In the genomic region with DNA sequence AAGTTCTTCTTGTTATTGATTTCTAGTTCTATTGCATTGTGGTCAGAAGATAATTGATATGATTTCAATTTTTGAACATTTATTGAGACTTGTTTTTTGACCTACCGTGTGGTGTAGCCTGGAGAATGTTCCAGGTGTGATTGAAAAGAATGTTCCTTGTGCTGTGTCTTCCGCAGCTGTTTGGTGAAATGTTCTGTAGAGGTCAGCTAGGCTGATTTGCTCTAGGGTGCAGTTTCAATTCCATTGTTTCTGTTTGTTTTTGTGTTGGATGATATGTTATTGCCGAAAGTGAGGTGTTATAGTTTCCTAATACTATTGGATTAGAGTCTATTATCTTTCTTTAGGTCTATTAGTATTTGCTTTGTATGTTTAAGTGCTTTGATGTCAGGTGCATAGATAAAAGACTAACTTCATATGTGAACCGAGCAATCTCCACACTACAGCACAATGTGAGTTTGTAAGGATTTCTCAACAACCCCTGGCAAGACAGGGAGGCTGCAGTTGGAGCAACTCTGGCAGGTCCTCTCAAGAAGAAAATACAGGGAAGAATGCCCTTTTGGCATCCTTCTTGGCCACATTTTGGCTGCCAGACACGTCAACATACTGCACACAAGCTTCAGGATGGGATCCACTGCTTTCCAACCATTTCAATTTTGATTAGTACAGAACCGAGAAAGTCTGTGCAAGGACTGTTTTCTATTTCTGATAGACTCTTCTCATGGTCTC, we compare ENCODE assay signal across 28 cellular contexts.
"Had no signal": no experiment of that assay in that cellular context is flagged by ENCODE, and none has a peak within 500 bp of the region (broad histone marks: within the 10 kb centered on the region; RNA-seq: fewer than 3 reads in every experiment).

No MANE protein-coding gene starts in this region.

- ATAC-seq: left lobe of liver; lower lobe of right lung; natural killer cell; sciatic nerve; stimulated activated effector memory CD8-positive, alpha-beta T cell treated with anti-CD3 and anti-CD28 coated beads, Interleukin-12 subunit alpha, Interleukin-12 subunit beta, amount 100 ng/mL, for 72 hours; upper lobe of right lung had no signal

- H3K4me3 ChIP-seq: lower lobe of right lung, ovary, right atrium auricular region, skin epidermis, suprapubic skin, thoracic aorta, tibial artery, upper lobe of right lung had no signal

- H3K9me3 ChIP-seq: lower lobe of right lung, ovary, right atrium auricular region, suprapubic skin, thoracic aorta, tibial artery, upper lobe of right lung had no signal

- H3K9me3 Mint-ChIP-seq: nephron progenitor cell had no signal

- H3K27ac ChIP-seq: lower lobe of right lung, ovary, right atrium auricular region, skin epidermis, suprapubic skin, thoracic aorta, tibial artery, upper lobe of right lung had no signal

- H3K4me1 ChIP-seq: lower lobe of right lung, right atrium auricular region, suprapubic skin, tibial artery, upper lobe of right lung had no signal

- H3K36me3 ChIP-seq: lower lobe of right lung, ovary, right atrium auricular region, suprapubic skin, thoracic aorta, tibial artery, upper lobe of right lung had no signal

- H3K27me3 ChIP-seq: ovary, right atrium auricular region, suprapubic skin, tibial artery, upper lobe of right lung had no signal

- H3K36me3 Mint-ChIP-seq: mesothelial cell of epicardium; naive B cell; natural killer cell; stimulated activated effector memory CD8-positive, alpha-beta T cell treated with anti-CD3 and anti-CD28 coated beads, Interleukin-12 subunit alpha, Interleukin-12 subunit beta, amount 100 ng/mL, for 72 hours had no signal

- H3K4me1 Mint-ChIP-seq: mesothelial cell of epicardium; naive B cell; natural killer cell; nephron progenitor cell; stimulated activated effector memory CD8-positive, alpha-beta T cell treated with anti-CD3 and anti-CD28 coated beads, Interleukin-12 subunit alpha, Interleukin-12 subunit beta, amount 100 ng/mL, for 72 hours had no signal

- H3K27ac Mint-ChIP-seq: mesothelial cell of epicardium; naive B cell; natural killer cell; nephron progenitor cell; progenitor cell of endocrine pancreas; stimulated activated effector memory CD8-positive, alpha-beta T cell treated with anti-CD3 and anti-CD28 coated beads, Interleukin-12 subunit alpha, Interleukin-12 subunit beta, amount 100 ng/mL, for 72 hours; stimulated activated naive CD8-positive, alpha-beta T cell treated with anti-CD3 and anti-CD28 coated beads, Interleukin-15, Interleukin-2, amounts not matched to agents 100 ng/mL and 50 ng/mL, for 24 hours had no signal

- DNase-seq: hippocampal formation; kidney glomerular epithelial cell; left cardiac atrium; lower lobe of right lung; mammary epithelial cell; mesendoderm; naive B cell; natural killer cell; nephron progenitor cell; ovary; stimulated activated CD4-positive, alpha-beta T cell treated with anti-CD3 and anti-CD28 coated beads, Interleukin-12 subunit alpha, Interleukin-12 subunit beta, amount 100 ng/mL, for 4 hours; stimulated activated CD4-positive, alpha-beta T cell treated with anti-CD3 and anti-CD28 coated beads, Interleukin-15, amount 100 ng/mL, for 24 hours; stimulated activated CD4-positive, alpha-beta T cell treated with anti-CD3 and anti-CD28 coated beads, Interleukin-2, amount 100 ng/mL, for 24 hours; stimulated activated CD4-positive, alpha-beta T cell treated with anti-CD3 and anti-CD28 coated beads, Interleukin-4, amount 100 ng/mL, for 1 hour; stimulated activated naive CD4-positive, alpha-beta T cell; tibial artery; trophoblast cell; upper lobe of right lung had no signal

- H3K4me3 Mint-ChIP-seq: mesothelial cell of epicardium; naive B cell; natural killer cell; nephron progenitor cell; stimulated activated effector memory CD8-positive, alpha-beta T cell treated with anti-CD3 and anti-CD28 coated beads, Interleukin-12 subunit alpha, Interleukin-12 subunit beta, amount 100 ng/mL, for 72 hours; stimulated activated naive CD8-positive, alpha-beta T cell treated with anti-CD3 and anti-CD28 coated beads, Interleukin-15, Interleukin-2, amounts not matched to agents 100 ng/mL and 50 ng/mL, for 24 hours had no signal

- H3K27me3 Mint-ChIP-seq: progenitor cell of endocrine pancreas; stimulated activated naive CD8-positive, alpha-beta T cell treated with anti-CD3 and anti-CD28 coated beads, Interleukin-15, Interleukin-2, amounts not matched to agents 100 ng/mL and 50 ng/mL, for 24 hours had no signal
